In the genomic region with DNA sequence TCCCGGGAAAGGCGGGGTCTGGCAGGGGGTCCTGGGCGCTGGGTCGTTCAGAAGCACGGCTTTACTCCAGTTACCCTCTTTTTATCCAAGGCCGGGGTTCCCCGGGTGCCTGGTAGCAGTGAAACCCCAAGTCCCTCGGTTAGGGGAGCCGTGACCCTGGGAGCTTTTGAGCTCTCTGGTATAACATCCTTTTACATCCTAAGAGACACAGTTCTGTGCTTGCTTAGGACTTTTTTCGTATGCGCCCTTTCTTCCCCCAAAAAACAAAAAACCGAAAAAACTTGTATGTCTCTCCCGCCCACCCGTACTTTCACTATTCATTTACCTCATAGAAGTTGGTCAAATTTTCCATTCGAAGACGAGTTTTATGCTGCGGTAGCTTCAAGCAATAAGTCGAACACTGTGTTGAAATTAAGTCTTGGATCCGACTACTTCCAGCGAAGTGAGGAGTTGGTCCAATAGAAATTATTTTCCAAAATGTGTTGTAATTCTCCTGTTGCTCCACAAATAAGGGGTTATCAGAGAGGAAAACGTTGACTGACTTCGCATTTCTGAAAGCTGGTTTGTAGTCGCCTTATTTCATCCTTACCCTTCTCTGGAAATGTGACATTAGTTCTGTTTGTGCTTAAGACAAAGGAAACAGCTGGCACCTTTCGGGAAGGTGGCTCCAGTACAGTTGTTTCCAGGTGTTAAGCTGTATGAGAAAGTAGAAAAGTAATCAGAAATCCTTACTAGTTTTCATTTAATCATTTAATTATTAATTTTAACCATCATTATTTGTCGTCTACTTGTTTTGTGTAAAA, we compare ENCODE assay signal across 8 cellular contexts. TPM values are rescaled to one million over a fixed set of nuclear protein-coding genes. Genes with fewer than 3 reads are reported as not detected.
DNase-seq lines count a peak whose midpoint lies in the region; ATAC-seq and TF ChIP-seq lines count a peak whose summit lies in the region.

No MANE protein-coding gene starts in this region.

- H3K9me3 Mint-ChIP-seq in T-helper 2 cell treated with Interferon-gamma antibody and Interleukin-4, amounts not matched to agents 5 μg/mL and 100 μg/mL, for 36 hours = no peaks in the 10 kb centered on the region

- H3K36me3 ChIP-seq in DND-41 (ENCODE audit: insufficient read depth, low read length) = peaks cover 4% of the 10 kb centered on the region; the same call in 1 of the 2 replicates
- no peaks in the 10 kb centered on the region for H3K36me3 ChIP-seq in colonic mucosa
- no peaks in the 10 kb centered on the region for H3K36me3 ChIP-seq in lower lobe of right lung

- peak overlapping the region; percentile 86 for H3K4me3 Mint-ChIP-seq in T-helper 2 cell treated with Interferon-gamma antibody and Interleukin-4, amounts not matched to agents 5 μg/mL and 100 μg/mL, for 36 hours

- peaks cover 21% of the 10 kb centered on the region for H3K36me3 Mint-ChIP-seq in T-helper 2 cell treated with Interferon-gamma antibody and Interleukin-4, amounts not matched to agents 5 μg/mL and 100 μg/mL, for 36 hours (ENCODE audit: low read depth)

- H3K79me2 ChIP-seq in DND-41 (ENCODE audit: insufficient read depth, low read length) = peaks cover 40% of the 10 kb centered on the region

- H3K27ac Mint-ChIP-seq in T-helper 2 cell treated with Interferon-gamma antibody and Interleukin-4, amounts not matched to agents 5 μg/mL and 100 μg/mL, for 36 hours = peak overlapping the region; percentile 94

- intact Hi-C loops in colonic mucosa (cut with DNase I) (no loop called here), lower lobe of right lung (cut with DNase I) (no loop called here)

- peak overlapping the region; percentile 65 for H3K27ac ChIP-seq in DND-41 (ENCODE audit: low read length)
- peak overlapping the region; percentile 93 for H3K27ac ChIP-seq in colonic mucosa
- peak overlapping the region; percentile 97 for H3K27ac ChIP-seq in lower lobe of right lung

- peak overlapping the region; percentile 80 for H2AFZ ChIP-seq in DND-41 (ENCODE audit: low read depth, low read length)

- H3K4me3 ChIP-seq in DND-41 (ENCODE audit: low read depth in 1 of 2, low read length in 2 of 2) (peak overlapping the region; percentile 83 to 92), colonic mucosa (peak overlapping the region; percentile 91), lower lobe of right lung (peak overlapping the region; percentile 91)

- H3K27me3 Mint-ChIP-seq in T-helper 2 cell treated with Interferon-gamma antibody and Interleukin-4, amounts not matched to agents 5 μg/mL and 100 μg/mL, for 36 hours (ENCODE audit: low read depth) = no peaks in the 10 kb centered on the region

- peak overlapping the region; percentile 99 for H3K4me2 ChIP-seq in DND-41 (ENCODE audit: insufficient read depth, low read length)

- H4K20me1 ChIP-seq in DND-41 (ENCODE audit: insufficient read depth, low read length) = peaks cover 17% of the 10 kb centered on the region

- peaks cover 69% of the 10 kb centered on the region for H3K4me1 ChIP-seq in DND-41 (ENCODE audit: insufficient read depth, low read length)
- H3K4me1 ChIP-seq in colonic mucosa = no peaks in the 10 kb centered on the region
- H3K4me1 ChIP-seq in lower lobe of right lung = peaks cover 36% of the 10 kb centered on the region

- ATAC-seq in DND-41 (ENCODE audit: insufficient read depth, low read depth) = peak; percentile 5; the same call in 1 of the 3 replicates
- peak; percentile 5 for ATAC-seq in GM21390 (IDR thresholded peaks at IDR 0.05; ENCODE audit: unreplicated experiment)
- ATAC-seq in lower lobe of right lung = peak; percentile 23 to 31

- peak overlapping the region; percentile 80 for H3K9ac ChIP-seq in DND-41 (ENCODE audit: low read depth, low read length)
- H3K9ac ChIP-seq in colonic mucosa (ENCODE audit: low read depth in 2 of 2, low read length in 2 of 2) = peak overlapping the region; percentile 88 to 91

- DNase-seq in DND-41 = no peak
- peak; percentile 36 for DNase-seq in HS-5 (ENCODE audit: low read depth)
- DNase-seq in T-helper 2 cell treated with Interferon-gamma antibody and Interleukin-4, amounts not matched to agents 5 μg/mL and 100 μg/mL, for 36 hours (ENCODE audit: low spot score) = peak; percentile 70
- peak; percentile 50 for DNase-seq in colonic mucosa
- DNase-seq in lower lobe of right lung = no peak
- peak; percentile 21 to 34 for DNase-seq in stimulated activated CD8-positive, alpha-beta memory T cell treated with anti-CD3 and anti-CD28 coated beads, Interleukin-7, amount 100 ng/mL, for 4 hours (ENCODE audit: low read depth in 2 of 2)
- no peak for DNase-seq in putamen (ENCODE audit: low spot score)

- H3K27me3 ChIP-seq in DND-41 (ENCODE audit: insufficient read depth, low read length, poor library complexity) (peaks cover 44% of the 10 kb centered on the region), colonic mucosa (no peaks in the 10 kb centered on the region), lower lobe of right lung (ENCODE audit: low read depth) (no peaks in the 10 kb centered on the region)

- TF ChIP-seq CTCF in DND-41 (IDR thresholded peaks at IDR 0.05; ENCODE audit: borderline replicate concordance, extremely low read depth, low read length, poor library complexity, severe bottlenecking) = no peak
- no peak for TF ChIP-seq CTCF in colonic mucosa (IDR thresholded peaks at IDR 0.05)
- no peak for TF ChIP-seq CTCF in lower lobe of right lung (IDR thresholded peaks at IDR 0.05)

- H3K9me3 ChIP-seq in DND-41 (ENCODE audit: insufficient read depth, low read length, severe bottlenecking) = no peaks in the 10 kb centered on the region
- H3K9me3 ChIP-seq in colonic mucosa = no peaks in the 10 kb centered on the region
- no peaks in the 10 kb centered on the region for H3K9me3 ChIP-seq in lower lobe of right lung

- peaks cover 47% of the 10 kb centered on the region for H3K4me1 Mint-ChIP-seq in T-helper 2 cell treated with Interferon-gamma antibody and Interleukin-4, amounts not matched to agents 5 μg/mL and 100 μg/mL, for 36 hours (ENCODE audit: low read depth)

RNA-seq across cellular contexts. Expression of a gene that starts 0.8 kb away (rescaled TPM):
- total RNA-seq in colonic mucosa (10 to 100 TPM; 43.5 to 77.1 TPM), lower lobe of right lung (78.0 TPM)

Comparison
In these comparisons a context has a peak if more than half of its experiments do, and no peak if none do; other contexts are left out.
1. DNase-seq: peak in HS-5 (single experiment), T-helper 2 cell treated with Interferon-gamma antibody and Interleukin-4, amounts not matched to agents 5 μg/mL and 100 μg/mL, for 36 hours (single experiment), colonic mucosa (single experiment) and stimulated activated CD8-positive, alpha-beta memory T cell treated with anti-CD3 and anti-CD28 coated beads, Interleukin-7, amount 100 ng/mL, for 4 hours (2 of 2); none in DND-41 (single experiment), lower lobe of right lung (single experiment) and putamen (single experiment).
2. Peak in every context shown above with its lines, with median percentiles within 50 percentile points of each other: ATAC-seq, H3K27ac ChIP-seq and H3K4me3 ChIP-seq.